30 cellular contexts compared by ENCODE assay signal in genomic region chr17:13099079-13099478, GRCh38.
"Had no signal": no experiment of that assay in that cellular context is flagged by ENCODE, and none has a peak within 500 bp of the region (broad histone marks: within the 10 kb centered on the region; RNA-seq: fewer than 3 reads in every experiment).

No MANE protein-coding gene starts in this region.

- H3K4me3 Mint-ChIP-seq: activated CD4-positive, alpha-beta memory T cell treated with anti-CD3 and anti-CD28 coated beads for 36 hours; activated CD4-positive, alpha-beta T cell treated with anti-CD3 and anti-CD28 coated beads, Interleukin-2, amount 10 ng/mL, durations not matched to agents 7 days and 5 days; activated naive CD8-positive, alpha-beta T cell treated with anti-CD3 and anti-CD28 coated beads, Interleukin-2, amount 50 U/mL, for 24 hours; activated T-cell treated with anti-CD3 and anti-CD28 coated beads, Interleukin-2, amount 50 U/mL, for 4 hours; T-cell had no signal

- H3K4me1 Mint-ChIP-seq: activated CD4-positive, alpha-beta T cell treated with anti-CD3 and anti-CD28 coated beads, Interleukin-2, amount 10 ng/mL, durations not matched to agents 7 days and 5 days; activated naive CD8-positive, alpha-beta T cell treated with anti-CD3 and anti-CD28 coated beads, Interleukin-2, amount 50 U/mL, for 24 hours; T-cell had no signal

- H3K36me3 Mint-ChIP-seq: activated CD4-positive, alpha-beta memory T cell treated with anti-CD3 and anti-CD28 coated beads for 36 hours; T-cell had no signal

- H3K36me3 ChIP-seq: ascending aorta had no signal

- H3K27ac ChIP-seq: ascending aorta, body of pancreas, SK-N-MC had no signal

- H3K27ac Mint-ChIP-seq: activated CD4-positive, alpha-beta memory T cell treated with anti-CD3 and anti-CD28 coated beads for 36 hours; activated CD4-positive, alpha-beta T cell treated with anti-CD3 and anti-CD28 coated beads, Interleukin-2, amount 10 ng/mL, durations not matched to agents 7 days and 5 days; activated naive CD4-positive, alpha-beta T cell treated with anti-CD3 and anti-CD28 coated beads, Interleukin-2, amount 50 U/mL, for 72 hours; activated naive CD8-positive, alpha-beta T cell treated with anti-CD3 and anti-CD28 coated beads, Interleukin-2, amount 50 U/mL, for 24 hours; T-cell had no signal

- H3K27me3 ChIP-seq: ascending aorta, body of pancreas had no signal

- H3K27me3 Mint-ChIP-seq: activated CD4-positive, alpha-beta memory T cell treated with anti-CD3 and anti-CD28 coated beads for 36 hours; activated CD4-positive, alpha-beta T cell treated with anti-CD3 and anti-CD28 coated beads, Interleukin-2, amount 10 ng/mL, durations not matched to agents 7 days and 5 days; activated naive CD8-positive, alpha-beta T cell treated with anti-CD3 and anti-CD28 coated beads, Interleukin-2, amount 50 U/mL, for 24 hours had no signal

- H3K9me3 ChIP-seq: ascending aorta, body of pancreas had no signal

- ATAC-seq: activated naive CD4-positive, alpha-beta T cell treated with anti-CD3 and anti-CD28 coated beads, Interleukin-2, amount 50 U/mL, for 72 hours; activated naive CD8-positive, alpha-beta T cell treated with anti-CD3 and anti-CD28 coated beads, Interleukin-2, amount 50 U/mL, for 24 hours; activated T-cell treated with anti-CD3 and anti-CD28 coated beads, Interleukin-2, amount 50 U/mL, for 4 hours; body of pancreas; K562; Panc1; Right ventricle myocardium inferior; T-cell had no signal

- H3K4me3 ChIP-seq: ascending aorta, body of pancreas, K562, SK-N-MC had no signal

- DNase-seq: activated CD4-positive, alpha-beta memory T cell treated with anti-CD3 and anti-CD28 coated beads for 36 hours; activated CD4-positive, alpha-beta T cell treated with anti-CD3 and anti-CD28 coated beads, Interleukin-2, amount 10 ng/mL, durations not matched to agents 7 days and 5 days; activated CD4-positive, CD25-positive, alpha-beta regulatory T cell; activated CD8-positive, alpha-beta memory T cell treated with anti-CD3 and anti-CD28 coated beads for 24 hours; activated effector memory CD4-positive, alpha-beta T cell treated with anti-CD3 and anti-CD28 coated beads, Interleukin-2, amount 50 U/mL, for 16 hours; activated naive CD4-positive, alpha-beta T cell treated with Interleukin-2 at 50 U/mL for 16 hours; activated naive CD8-positive, alpha-beta T cell treated with anti-CD3 and anti-CD28 coated beads, Interleukin-2, amount 50 U/mL, for 24 hours; activated T-cell treated with anti-CD3 and anti-CD28 coated beads, Interleukin-2, amount 50 U/mL, for 4 hours; amniotic stem cell; body of pancreas; Kasumi-1; NCI-H1092; NCI-H1417; NCI-H1930; NCI-H2171; NCI-H2227 treated with DMSO at 0.1 percent for 48 hours; NCI-H510A treated with DMSO at 0.1 percent for 48 hours; NCI-H69; NK-92 treated with Interleukin-12 subunit alpha and Interleukin-12 subunit beta, amount 100 ng/mL, for 24 hours; OCI-M1; RPMI8226; T-cell; T-helper 2 cell; T1000 had no signal

- H3K4me1 ChIP-seq: ascending aorta, body of pancreas had no signal
